Comparison of ENCODE assay signal across 1 cellular context in genomic region chr22:39871008-39871798, GRCh38.
TF ChIP-seq lines count a peak whose summit lies in the region.

No MANE protein-coding gene starts in this region.

TF ChIP-seq in HEK293, 187 proteins besides CTCF, POLR2A, EP300 and RAD21 (continued from another document and continues in another):
- TF ChIP-seq, protein P1, sequence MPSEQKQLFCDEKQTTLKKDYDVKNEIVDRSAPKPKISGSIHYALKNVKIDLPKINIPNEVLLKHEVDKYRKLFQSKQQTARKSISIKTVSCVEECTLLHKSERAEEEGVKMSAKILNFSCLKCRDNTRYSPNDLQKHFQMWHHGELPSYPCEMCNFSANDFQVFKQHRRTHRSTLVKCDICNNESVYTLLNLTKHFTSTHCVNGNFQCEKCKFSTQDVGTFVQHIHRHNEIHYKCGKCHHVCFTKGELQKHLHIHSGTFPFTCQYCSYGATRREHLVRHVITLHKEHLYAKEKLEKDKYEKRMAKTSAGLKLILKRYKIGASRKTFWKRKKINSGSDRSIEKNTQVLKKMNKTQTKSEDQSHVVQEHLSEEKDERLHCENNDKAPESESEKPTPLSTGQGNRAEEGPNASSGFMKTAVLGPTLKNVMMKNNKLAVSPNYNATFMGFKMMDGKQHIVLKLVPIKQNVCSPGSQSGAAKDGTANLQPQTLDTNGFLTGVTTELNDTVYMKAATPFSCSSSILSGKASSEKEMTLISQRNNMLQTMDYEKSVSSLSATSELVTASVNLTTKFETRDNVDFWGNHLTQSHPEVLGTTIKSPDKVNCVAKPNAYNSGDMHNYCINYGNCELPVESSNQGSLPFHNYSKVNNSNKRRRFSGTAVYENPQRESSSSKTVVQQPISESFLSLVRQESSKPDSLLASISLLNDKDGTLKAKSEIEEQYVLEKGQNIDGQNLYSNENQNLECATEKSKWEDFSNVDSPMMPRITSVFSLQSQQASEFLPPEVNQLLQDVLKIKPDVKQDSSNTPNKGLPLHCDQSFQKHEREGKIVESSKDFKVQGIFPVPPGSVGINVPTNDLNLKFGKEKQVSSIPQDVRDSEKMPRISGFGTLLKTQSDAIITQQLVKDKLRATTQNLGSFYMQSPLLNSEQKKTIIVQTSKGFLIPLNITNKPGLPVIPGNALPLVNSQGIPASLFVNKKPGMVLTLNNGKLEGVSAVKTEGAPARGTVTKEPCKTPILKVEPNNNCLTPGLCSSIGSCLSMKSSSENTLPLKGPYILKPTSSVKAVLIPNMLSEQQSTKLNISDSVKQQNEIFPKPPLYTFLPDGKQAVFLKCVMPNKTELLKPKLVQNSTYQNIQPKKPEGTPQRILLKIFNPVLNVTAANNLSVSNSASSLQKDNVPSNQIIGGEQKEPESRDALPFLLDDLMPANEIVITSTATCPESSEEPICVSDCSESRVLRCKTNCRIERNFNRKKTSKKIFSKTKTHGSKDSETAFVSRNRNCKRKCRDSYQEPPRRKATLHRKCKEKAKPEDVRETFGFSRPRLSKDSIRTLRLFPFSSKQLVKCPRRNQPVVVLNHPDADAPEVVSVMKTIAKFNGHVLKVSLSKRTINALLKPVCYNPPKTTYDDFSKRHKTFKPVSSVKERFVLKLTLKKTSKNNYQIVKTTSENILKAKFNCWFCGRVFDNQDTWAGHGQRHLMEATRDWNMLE (tag by site-specific recombination; conservative IDR thresholded peaks at IDR 0.05; ENCODE audit: low read depth) = peak; percentile 94
- peak; percentile 84 for TF ChIP-seq ZNF140 (tag by site-specific recombination; IDR thresholded peaks at IDR 0.05)
- no peak for TF ChIP-seq ZNF610 (tag by site-specific recombination; IDR thresholded peaks at IDR 0.05; ENCODE audit: borderline replicate concordance)
- TF ChIP-seq, protein P2, sequence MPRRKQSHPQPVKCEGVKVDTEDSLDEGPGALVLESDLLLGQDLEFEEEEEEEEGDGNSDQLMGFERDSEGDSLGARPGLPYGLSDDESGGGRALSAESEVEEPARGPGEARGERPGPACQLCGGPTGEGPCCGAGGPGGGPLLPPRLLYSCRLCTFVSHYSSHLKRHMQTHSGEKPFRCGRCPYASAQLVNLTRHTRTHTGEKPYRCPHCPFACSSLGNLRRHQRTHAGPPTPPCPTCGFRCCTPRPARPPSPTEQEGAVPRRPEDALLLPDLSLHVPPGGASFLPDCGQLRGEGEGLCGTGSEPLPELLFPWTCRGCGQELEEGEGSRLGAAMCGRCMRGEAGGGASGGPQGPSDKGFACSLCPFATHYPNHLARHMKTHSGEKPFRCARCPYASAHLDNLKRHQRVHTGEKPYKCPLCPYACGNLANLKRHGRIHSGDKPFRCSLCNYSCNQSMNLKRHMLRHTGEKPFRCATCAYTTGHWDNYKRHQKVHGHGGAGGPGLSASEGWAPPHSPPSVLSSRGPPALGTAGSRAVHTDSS (tag by site-specific recombination; IDR thresholded peaks at IDR 0.05) = no peak
- TF ChIP-seq ZFP3 (tag by site-specific recombination; IDR thresholded peaks at IDR 0.05; ENCODE audit: low read depth) = 0 out of 2 replicates have a peak, but pooled peaks have one; percentile 35
- TF ChIP-seq ZBTB21 (tag by site-specific recombination; IDR thresholded peaks at IDR 0.05) = peak; percentile 60
- no peak for TF ChIP-seq ZNF10 (tag by site-specific recombination; IDR thresholded peaks at IDR 0.05)
- no peak for TF ChIP-seq ZNF626 (tag by site-specific recombination; IDR thresholded peaks at IDR 0.05)
- TF ChIP-seq TCF7L2 (IDR thresholded peaks at IDR 0.05; ENCODE audit: borderline replicate concordance, low read depth, low read length) = no peak
- no peak for TF ChIP-seq ZBTB10 (tag by site-specific recombination; IDR thresholded peaks at IDR 0.05)
- peak; percentile 79; the same call in 1 of the 2 replicates for TF ChIP-seq ZNF354C (tag by site-specific recombination; IDR thresholded peaks at IDR 0.05; ENCODE audit: borderline replicate concordance, low read depth)
- TF ChIP-seq ZFP37 (tag by site-specific recombination; IDR thresholded peaks at IDR 0.05) = peak; percentile 51; the same call in 1 of the 2 replicates
- TF ChIP-seq ZBTB8A (tag by site-specific recombination; IDR thresholded peaks at IDR 0.05) = peak; percentile 77
- TF ChIP-seq HOXC10 (CRISPR knock-in tag; IDR thresholded peaks at IDR 0.05) = no peak
- no peak for TF ChIP-seq EGR2 (tag by site-specific recombination; IDR thresholded peaks at IDR 0.05; ENCODE audit: low read depth)
- TF ChIP-seq, protein P3, sequence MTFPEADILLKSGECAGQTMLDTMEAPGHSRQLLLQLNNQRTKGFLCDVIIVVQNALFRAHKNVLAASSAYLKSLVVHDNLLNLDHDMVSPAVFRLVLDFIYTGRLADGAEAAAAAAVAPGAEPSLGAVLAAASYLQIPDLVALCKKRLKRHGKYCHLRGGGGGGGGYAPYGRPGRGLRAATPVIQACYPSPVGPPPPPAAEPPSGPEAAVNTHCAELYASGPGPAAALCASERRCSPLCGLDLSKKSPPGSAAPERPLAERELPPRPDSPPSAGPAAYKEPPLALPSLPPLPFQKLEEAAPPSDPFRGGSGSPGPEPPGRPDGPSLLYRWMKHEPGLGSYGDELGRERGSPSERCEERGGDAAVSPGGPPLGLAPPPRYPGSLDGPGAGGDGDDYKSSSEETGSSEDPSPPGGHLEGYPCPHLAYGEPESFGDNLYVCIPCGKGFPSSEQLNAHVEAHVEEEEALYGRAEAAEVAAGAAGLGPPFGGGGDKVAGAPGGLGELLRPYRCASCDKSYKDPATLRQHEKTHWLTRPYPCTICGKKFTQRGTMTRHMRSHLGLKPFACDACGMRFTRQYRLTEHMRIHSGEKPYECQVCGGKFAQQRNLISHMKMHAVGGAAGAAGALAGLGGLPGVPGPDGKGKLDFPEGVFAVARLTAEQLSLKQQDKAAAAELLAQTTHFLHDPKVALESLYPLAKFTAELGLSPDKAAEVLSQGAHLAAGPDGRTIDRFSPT (tag by site-specific recombination; IDR thresholded peaks at IDR 0.05) = no peak
- peak; percentile 94; the same call in 1 of the 2 replicates for TF ChIP-seq ZNF394 (tag by site-specific recombination; IDR thresholded peaks at IDR 0.05; ENCODE audit: borderline replicate concordance)
- TF ChIP-seq, protein P4, sequence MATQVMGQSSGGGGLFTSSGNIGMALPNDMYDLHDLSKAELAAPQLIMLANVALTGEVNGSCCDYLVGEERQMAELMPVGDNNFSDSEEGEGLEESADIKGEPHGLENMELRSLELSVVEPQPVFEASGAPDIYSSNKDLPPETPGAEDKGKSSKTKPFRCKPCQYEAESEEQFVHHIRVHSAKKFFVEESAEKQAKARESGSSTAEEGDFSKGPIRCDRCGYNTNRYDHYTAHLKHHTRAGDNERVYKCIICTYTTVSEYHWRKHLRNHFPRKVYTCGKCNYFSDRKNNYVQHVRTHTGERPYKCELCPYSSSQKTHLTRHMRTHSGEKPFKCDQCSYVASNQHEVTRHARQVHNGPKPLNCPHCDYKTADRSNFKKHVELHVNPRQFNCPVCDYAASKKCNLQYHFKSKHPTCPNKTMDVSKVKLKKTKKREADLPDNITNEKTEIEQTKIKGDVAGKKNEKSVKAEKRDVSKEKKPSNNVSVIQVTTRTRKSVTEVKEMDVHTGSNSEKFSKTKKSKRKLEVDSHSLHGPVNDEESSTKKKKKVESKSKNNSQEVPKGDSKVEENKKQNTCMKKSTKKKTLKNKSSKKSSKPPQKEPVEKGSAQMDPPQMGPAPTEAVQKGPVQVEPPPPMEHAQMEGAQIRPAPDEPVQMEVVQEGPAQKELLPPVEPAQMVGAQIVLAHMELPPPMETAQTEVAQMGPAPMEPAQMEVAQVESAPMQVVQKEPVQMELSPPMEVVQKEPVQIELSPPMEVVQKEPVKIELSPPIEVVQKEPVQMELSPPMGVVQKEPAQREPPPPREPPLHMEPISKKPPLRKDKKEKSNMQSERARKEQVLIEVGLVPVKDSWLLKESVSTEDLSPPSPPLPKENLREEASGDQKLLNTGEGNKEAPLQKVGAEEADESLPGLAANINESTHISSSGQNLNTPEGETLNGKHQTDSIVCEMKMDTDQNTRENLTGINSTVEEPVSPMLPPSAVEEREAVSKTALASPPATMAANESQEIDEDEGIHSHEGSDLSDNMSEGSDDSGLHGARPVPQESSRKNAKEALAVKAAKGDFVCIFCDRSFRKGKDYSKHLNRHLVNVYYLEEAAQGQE (tag by site-specific recombination; IDR thresholded peaks at IDR 0.05) = peak; percentile 71
- TF ChIP-seq ZBTB11 (tag by site-specific recombination; conservative IDR thresholded peaks at IDR 0.05; ENCODE audit: low read depth) = peak; percentile 82
- no peak for TF ChIP-seq ZNF114 (tag by site-specific recombination; IDR thresholded peaks at IDR 0.05)
- TF ChIP-seq ZNF18 (tag by site-specific recombination; IDR thresholded peaks at IDR 0.05) = no peak
- TF ChIP-seq ZNF121 (tag by site-specific recombination; IDR thresholded peaks at IDR 0.05) = peak; percentile 45; the same call in 1 of the 2 replicates
- TF ChIP-seq ZNF404 (tag by site-specific recombination; IDR thresholded peaks at IDR 0.05) = peak; percentile 81
- no peak for TF ChIP-seq GFI1B (tag by site-specific recombination; IDR thresholded peaks at IDR 0.05)
- TF ChIP-seq ZXDB (tag by site-specific recombination; IDR thresholded peaks at IDR 0.05) = peak; percentile 68
- peak; percentile 96 for TF ChIP-seq ZNF426 (tag by site-specific recombination; IDR thresholded peaks at IDR 0.05)
- no peak for TF ChIP-seq ZNF366 (tag by site-specific recombination; conservative IDR thresholded peaks at IDR 0.05)
- TF ChIP-seq ZNF239 (tag by site-specific recombination; IDR thresholded peaks at IDR 0.05) = no peak
- TF ChIP-seq ZNF292 (tag by site-specific recombination; IDR thresholded peaks at IDR 0.05; ENCODE audit: borderline replicate concordance, low read depth) = peak; percentile 77; the same call in 1 of the 2 replicates
- TF ChIP-seq ATF2 (tag by site-specific recombination; IDR thresholded peaks at IDR 0.05; ENCODE audit: low read depth) = no peak
- TF ChIP-seq ZNF791 (tag by site-specific recombination; IDR thresholded peaks at IDR 0.05) = 0 out of 2 replicates have a peak, but pooled peaks have one; percentile 32
- 0 out of 2 replicates have a peak, but pooled peaks have one; percentile 38 for TF ChIP-seq RBAK (tag by site-specific recombination; IDR thresholded peaks at IDR 0.05)
- TF ChIP-seq ZNF23 (tag by site-specific recombination; IDR thresholded peaks at IDR 0.05; ENCODE audit: borderline replicate concordance) = no peak
- peak; percentile 85 for TF ChIP-seq ZNF623 (tag by site-specific recombination; IDR thresholded peaks at IDR 0.05)
- 0 out of 2 replicates have a peak, but pooled peaks have one; percentile 57 for TF ChIP-seq ZNF19 (tag by site-specific recombination; IDR thresholded peaks at IDR 0.05; ENCODE audit: low read depth)
- peak; percentile 89 for TF ChIP-seq ZNF664 (tag by site-specific recombination; IDR thresholded peaks at IDR 0.05)
